ENCODE assay signal across 21 cellular contexts in genomic region chr10:9427208-9427607, GRCh38.
DNase-seq lines count a peak whose midpoint lies in the region; ATAC-seq, FAIRE-seq and TF ChIP-seq lines count a peak whose summit lies in the region.
"Had no signal": no experiment of that assay in that cellular context is flagged by ENCODE, and none has a peak within 500 bp of the region (broad histone marks: within the 10 kb centered on the region; RNA-seq: fewer than 3 reads in every experiment).

No MANE protein-coding gene starts in this region.

- H3K9me3 ChIP-seq in RWPE2 (ENCODE audit: severe bottlenecking), result peaks cover 2% of the 10 kb centered on the region
- no peaks in the 10 kb centered on the region for H3K9me3 ChIP-seq in esophagus muscularis mucosa
- no peaks in the 10 kb centered on the region for H3K9me3 ChIP-seq in pancreas
- H3K9me3 ChIP-seq in ascending aorta, result no peaks in the 10 kb centered on the region
- H3K9me3 ChIP-seq: HAP-1 had no signal

- intact Hi-C loops in esophagus muscularis mucosa (cut with DNase I) (no loop called here), pancreas (cut with DNase I) (no loop called here), ascending aorta (cut with DNase I) (no loop called here)

- no peak for TF ChIP-seq POLR2A in esophagus muscularis mucosa (IDR thresholded peaks at IDR 0.05; ENCODE audit: low read depth)

- H3K4me3 Mint-ChIP-seq in activated T-cell treated with anti-CD3 and anti-CD28 coated beads, Interleukin-2, amount 50 U/mL, for 4 hours, result no peak overlapping the region
- H3K4me3 Mint-ChIP-seq: CD8-positive, alpha-beta T cell had no signal

- no peak overlapping the region for H3K4me3 ChIP-seq in RWPE2 (ENCODE audit: severe bottlenecking)
- H3K4me3 ChIP-seq in esophagus muscularis mucosa, result no peak overlapping the region
- no peak overlapping the region for H3K4me3 ChIP-seq in pancreas
- no peak overlapping the region for H3K4me3 ChIP-seq in ascending aorta
- H3K4me3 ChIP-seq: BLaER1, GM23248, HAP-1 had no signal

- H3K27me3 ChIP-seq in RWPE2 (ENCODE audit: insufficient read depth, poor library complexity, severe bottlenecking), result no peaks in the 10 kb centered on the region
- no peaks in the 10 kb centered on the region for H3K27me3 ChIP-seq in esophagus muscularis mucosa
- H3K27me3 ChIP-seq in pancreas, result no peaks in the 10 kb centered on the region
- H3K27me3 ChIP-seq in ascending aorta, result no peaks in the 10 kb centered on the region
- H3K27me3 ChIP-seq: BLaER1 had no signal

- ATAC-seq in RWPE2 (ENCODE audit: low read depth) (no peak), pancreas (no peak), GM19328 (IDR thresholded peaks at IDR 0.05; ENCODE audit: unreplicated experiment) (no peak)
- no peak for ATAC-seq in activated T-cell treated with anti-CD3 and anti-CD28 coated beads, Interleukin-2, amount 50 U/mL, for 4 hours
- ATAC-seq: CD8-positive, alpha-beta T cell; Panc1; Right ventricle myocardium inferior had no signal

- H3K4me1 ChIP-seq in RWPE2 (ENCODE audit: insufficient read depth, poor library complexity, severe bottlenecking) (no peaks in the 10 kb centered on the region), esophagus muscularis mucosa (no peaks in the 10 kb centered on the region), pancreas (no peaks in the 10 kb centered on the region), ascending aorta (no peaks in the 10 kb centered on the region)
- H3K4me1 ChIP-seq: BLaER1, HAP-1 had no signal

- H3K9me3 Mint-ChIP-seq in activated T-cell treated with anti-CD3 and anti-CD28 coated beads, Interleukin-2, amount 50 U/mL, for 4 hours, result peaks cover 24% of the 10 kb centered on the region

- H3K36me3 ChIP-seq in RWPE2 (ENCODE audit: low read depth) (no peaks in the 10 kb centered on the region), esophagus muscularis mucosa (no peaks in the 10 kb centered on the region), pancreas (no peaks in the 10 kb centered on the region), ascending aorta (no peaks in the 10 kb centered on the region)
- H3K36me3 ChIP-seq: BLaER1, HAP-1 had no signal

- DNase-seq in D721Med (ENCODE audit: insufficient read length, low spot score) (no peak), RWPE2 (ENCODE audit: low spot score) (no peak), esophagus muscularis mucosa (ENCODE audit: extremely low spot score) (no peak), pancreas (no peak), ascending aorta (ENCODE audit: low spot score in 2 of 2) (no peak)
- no peak for DNase-seq in activated T-cell treated with anti-CD3 and anti-CD28 coated beads, Interleukin-2, amount 50 U/mL, for 4 hours
- DNase-seq: CD8-positive, alpha-beta T cell; DMS79 treated with DMSO at 0.1 percent for 48 hours; GM23248; NCI-H1436; NCI-H1930; NCI-H226; NCI-H524; NCI-H82 had no signal

- TF ChIP-seq EP300 in esophagus muscularis mucosa (IDR thresholded peaks at IDR 0.05), result no peak

- no peaks in the 10 kb centered on the region for H3K36me3 Mint-ChIP-seq in activated T-cell treated with anti-CD3 and anti-CD28 coated beads, Interleukin-2, amount 50 U/mL, for 4 hours (ENCODE audit: insufficient read depth)
- H3K36me3 Mint-ChIP-seq: CD8-positive, alpha-beta T cell had no signal

- no peak for FAIRE-seq in D721Med (lab: Jason Lieb, UNC)
- FAIRE-seq in pancreas (lab: Jason Lieb, UNC), result peak; percentile 73
- FAIRE-seq: A204.1 had no signal

- H3K27ac ChIP-seq in RWPE2 (ENCODE audit: poor library complexity, severe bottlenecking) (no peak overlapping the region), esophagus muscularis mucosa (replicated peaks in 1 of 4) (no peak overlapping the region), pancreas (no peak overlapping the region), ascending aorta (no peak overlapping the region)
- H3K27ac ChIP-seq: BLaER1, GM23248, HL-60 had no signal

- H3K27me3 Mint-ChIP-seq in activated T-cell treated with anti-CD3 and anti-CD28 coated beads, Interleukin-2, amount 50 U/mL, for 4 hours (ENCODE audit: low read depth), result peaks cover 5% of the 10 kb centered on the region

- TF ChIP-seq CTCF in D721Med (IDR thresholded peaks at IDR 0.05; ENCODE audit: insufficient read depth, missing control alignments), result peak; percentile 5
- peak; percentile 30 for TF ChIP-seq CTCF in RWPE2 (IDR thresholded peaks at IDR 0.05; ENCODE audit: poor library complexity, severe bottlenecking)
- TF ChIP-seq CTCF in esophagus muscularis mucosa (IDR thresholded peaks at IDR 0.05), result peak in 2 of 3 experiments; percentile 22 to 30
- TF ChIP-seq CTCF in pancreas (IDR thresholded peaks at IDR 0.05), result no peak
- no peak for TF ChIP-seq CTCF in ascending aorta (IDR thresholded peaks at IDR 0.05)

- no peaks in the 10 kb centered on the region for H3K4me1 Mint-ChIP-seq in activated T-cell treated with anti-CD3 and anti-CD28 coated beads, Interleukin-2, amount 50 U/mL, for 4 hours (ENCODE audit: low read depth)

Comparison
In these comparisons a context has a peak if more than half of its experiments do, and no peak if none do; other contexts are left out.
1. CTCF ChIP-seq: peak in D721Med (single experiment), RWPE2 (single experiment) and esophagus muscularis mucosa (2 of 3); none in pancreas (0 of 4) and ascending aorta (0 of 3).